Comparison of ENCODE assay signal across 14 cellular contexts in the genomic region with DNA sequence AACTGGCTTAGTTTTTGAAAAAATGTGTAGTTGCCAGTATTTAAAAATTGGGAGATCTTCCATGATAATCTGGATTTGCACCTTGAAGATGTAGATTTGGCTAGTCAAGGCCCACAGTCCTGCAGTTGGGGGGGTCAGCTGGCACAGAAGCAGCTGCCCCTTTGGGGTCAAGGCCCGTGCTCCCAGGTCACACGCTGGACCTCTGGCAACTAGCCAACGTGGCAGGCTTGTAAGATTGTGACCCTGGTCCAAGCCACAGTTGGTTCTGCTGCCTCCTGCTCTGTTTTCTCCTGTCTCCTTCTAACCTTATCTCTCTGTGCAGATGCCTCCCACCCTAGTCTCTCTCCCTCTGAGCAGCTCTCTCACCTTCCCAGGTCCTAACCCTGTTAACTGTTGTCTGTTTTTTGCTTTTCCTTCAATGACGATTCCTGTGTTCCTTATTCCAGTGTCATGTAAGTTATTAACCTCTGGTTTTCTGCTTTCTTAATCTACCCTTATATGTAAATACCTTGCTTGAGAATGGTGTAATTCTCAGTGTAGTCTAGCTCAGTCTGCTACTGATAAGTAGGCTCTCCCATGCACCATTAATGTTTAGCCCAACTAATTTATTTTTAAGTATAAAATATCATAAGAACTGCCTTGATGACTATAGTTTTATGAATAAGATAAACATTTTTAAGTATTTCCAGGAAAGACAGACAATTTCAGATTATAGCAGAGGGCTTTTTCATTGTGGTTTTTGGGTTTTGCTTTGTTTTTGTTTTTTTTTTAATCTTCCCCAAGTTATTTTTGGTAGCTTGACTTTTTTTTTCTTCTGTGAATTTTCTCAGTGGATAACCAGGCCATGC. TPM values are rescaled to one million over a fixed set of nuclear protein-coding genes. Genes with fewer than 3 reads are reported as not detected.
A peak's percentile ranks its signal among the peaks of the same experiment; 100 is the strongest.
DNase-seq lines count a peak whose midpoint lies in the region; ATAC-seq and TF ChIP-seq lines count a peak whose summit lies in the region.
"Had no signal": no experiment of that assay in that cellular context is flagged by ENCODE, and none has a peak within 500 bp of the region (broad histone marks: within the 10 kb centered on the region; RNA-seq: fewer than 3 reads in every experiment).

No MANE protein-coding gene starts in this region.

- H3K36me3 Mint-ChIP-seq in activated CD4-positive, alpha-beta memory T cell treated with anti-CD3 and anti-CD28 coated beads, Interleukin-2, amount 10 ng/mL, durations not matched to agents 7 days and 5 days (ENCODE audit: low read depth): peaks cover 43% of the 10 kb centered on the region

- no peak overlapping the region for H3K27ac ChIP-seq in right cardiac atrium (ENCODE audit: low read length)
- peak overlapping the region in 1 of 12 donors; percentile 5 for H3K27ac ChIP-seq in heart left ventricle
- peak overlapping the region in 1 of 2 donors; percentile 72 for H3K27ac ChIP-seq in aorta (ENCODE audit: low read depth in 1 of 2, low read length in 2 of 2)
- H3K27ac ChIP-seq: foreskin keratinocyte, KMS-11 had no signal

- peak overlapping the region; percentile 0 for H3K9ac ChIP-seq in iPS-15b (ENCODE audit: low read depth, low read length)
- H3K9ac ChIP-seq: KMS-11 had no signal

- peak overlapping the region; percentile 37 for H3K4me3 Mint-ChIP-seq in activated CD4-positive, alpha-beta memory T cell treated with anti-CD3 and anti-CD28 coated beads, Interleukin-2, amount 10 ng/mL, durations not matched to agents 7 days and 5 days
- H3K4me3 Mint-ChIP-seq: activated B cell treated with CpG ODN at 0.5 μM for 24 hours had no signal

- intact Hi-C loops in right cardiac atrium (cut with DNase I): loop anchor here in 2 of 4 donors (5.0 to 10.0 kb wide), 2 partner anchors 132 to 385 kb away; no protein-coding TSS in a partner anchor
- intact Hi-C loops in heart left ventricle (cut with DNase I): loop anchor here in 7 of 10 donors (2.0 to 10.0 kb wide), 6 partner anchors 100 to 385 kb away; a partner anchor contains a TSS
- intact Hi-C loops in aorta (cut with DNase I): loop anchor here (5.0 to 10.0 kb wide), 3 partner anchors 132 to 385 kb away; no protein-coding TSS in a partner anchor

- ATAC-seq in right cardiac atrium: no peak
- no peak for ATAC-seq in heart left ventricle
- ATAC-seq in aorta (ENCODE audit: low FRiP score): peak; percentile 26
- ATAC-seq in HG02840 (IDR thresholded peaks at IDR 0.05; ENCODE audit: low FRiP score, unreplicated experiment): no peak
- no peak for ATAC-seq in GM21786 (IDR thresholded peaks at IDR 0.05; ENCODE audit: unreplicated experiment)

- H3K4me1 Mint-ChIP-seq in activated CD4-positive, alpha-beta memory T cell treated with anti-CD3 and anti-CD28 coated beads, Interleukin-2, amount 10 ng/mL, durations not matched to agents 7 days and 5 days: peaks cover 75% of the 10 kb centered on the region

- peak overlapping the region; percentile 82 for H3K27ac Mint-ChIP-seq in activated CD4-positive, alpha-beta memory T cell treated with anti-CD3 and anti-CD28 coated beads, Interleukin-2, amount 10 ng/mL, durations not matched to agents 7 days and 5 days
- H3K27ac Mint-ChIP-seq: activated B cell treated with CpG ODN at 0.5 μM for 24 hours had no signal

- WGBS in right cardiac atrium: 49% methylated on average over 4 of the region's 4 CpGs
- WGBS in heart left ventricle, 4 donors: 42 to 61% (median 55%) methylated on average over 4 of the region's 4 CpGs
- 18 to 21% methylated on average over 4 of the region's 4 CpGs for WGBS in aorta, 2 donors

- CTCF ChIA-PET in activated CD4-positive, alpha-beta memory T cell treated with anti-CD3 and anti-CD28 coated beads, Interleukin-2, amount 10 ng/mL, durations not matched to agents 7 days and 5 days (lab: Charles Lee): interaction anchor here (0.6 to 12.6 kb wide), 21 partner anchors 8 to 433 kb away, joined by 3 to 233 read pairs (median 4); a partner anchor contains a TSS

- POLR2A ChIA-PET in activated CD4-positive, alpha-beta memory T cell treated with anti-CD3 and anti-CD28 coated beads, Interleukin-2, amount 10 ng/mL, durations not matched to agents 7 days and 5 days (lab: Charles Lee): interaction anchor here (0.6 to 15.3 kb wide), 12 partner anchors 8 to 382 kb away, joined by 3 to 309 read pairs (median 4); a partner anchor contains a TSS

- no peaks in the 10 kb centered on the region for H3K27me3 ChIP-seq in right cardiac atrium (ENCODE audit: control insufficient read depth, insufficient read depth)
- no peaks in the 10 kb centered on the region for H3K27me3 ChIP-seq in heart left ventricle
- H3K27me3 ChIP-seq in iPS-15b (ENCODE audit: control insufficient read depth, insufficient read depth, low read length): no peaks in the 10 kb centered on the region
- no peaks in the 10 kb centered on the region for H3K27me3 ChIP-seq in aorta (ENCODE audit: control insufficient read depth in 1 of 2, insufficient read depth in 2 of 2, low read length in 1 of 2)
- H3K27me3 ChIP-seq in MG63: no peaks in the 10 kb centered on the region
- H3K27me3 ChIP-seq: foreskin keratinocyte had no signal

- H3K4me1 ChIP-seq in right cardiac atrium (ENCODE audit: control insufficient read depth, insufficient read depth, low read length) (peaks cover 3% of the 10 kb centered on the region), heart left ventricle (peaks cover 0 to 27% (median 12%) of the 10 kb centered on the region in 12 donors), iPS-15b (ENCODE audit: control insufficient read depth, insufficient read depth, low read length) (peaks cover 3% of the 10 kb centered on the region), aorta (ENCODE audit: control insufficient read depth in 1 of 2, insufficient read depth in 2 of 2, low read length in 2 of 2) (no peaks in the 10 kb centered on the region)

- DNase-seq in right cardiac atrium (peak; percentile 24 to 63 (median 44)), heart left ventricle (no peak), aorta (no peak), MG63 (no peak)
- DNase-seq in activated CD4-positive, alpha-beta memory T cell treated with anti-CD3 and anti-CD28 coated beads, Interleukin-2, amount 10 ng/mL, durations not matched to agents 7 days and 5 days: no peak
- DNase-seq: activated B cell treated with CpG ODN at 0.5 μM for 24 hours, GOT3, NCI-H1436 treated with DMSO at 0.1 percent for 48 hours, occipital lobe had no signal

- H3K4me3 ChIP-seq in right cardiac atrium (ENCODE audit: low read length) (no peak overlapping the region), heart left ventricle (no peak overlapping the region), iPS-15b (ENCODE audit: low read depth, low read length) (no peak overlapping the region), aorta (ENCODE audit: low read length in 2 of 2) (no peak overlapping the region), MG63 (no peak overlapping the region)

- H3K36me3 ChIP-seq in heart left ventricle: peaks cover 0 to 73% (median 60%) of the 10 kb centered on the region in 9 donors
- H3K36me3 ChIP-seq in iPS-15b (ENCODE audit: control insufficient read depth, insufficient read depth, low read length): no peaks in the 10 kb centered on the region
- peaks cover 0 to 2% of the 10 kb centered on the region in 2 donors for H3K36me3 ChIP-seq in aorta (ENCODE audit: control insufficient read depth in 1 of 2, insufficient read depth in 2 of 2, low read length in 1 of 2)
- H3K36me3 ChIP-seq in MG63: peaks cover 29% of the 10 kb centered on the region

- H3K27me3 Mint-ChIP-seq in activated CD4-positive, alpha-beta memory T cell treated with anti-CD3 and anti-CD28 coated beads, Interleukin-2, amount 10 ng/mL, durations not matched to agents 7 days and 5 days: no peaks in the 10 kb centered on the region
- H3K27me3 Mint-ChIP-seq: activated B cell treated with CpG ODN at 0.5 μM for 24 hours had no signal

- H3K9me3 Mint-ChIP-seq in activated CD4-positive, alpha-beta memory T cell treated with anti-CD3 and anti-CD28 coated beads, Interleukin-2, amount 10 ng/mL, durations not matched to agents 7 days and 5 days: no peaks in the 10 kb centered on the region
- H3K9me3 Mint-ChIP-seq: activated B cell treated with CpG ODN at 0.5 μM for 24 hours had no signal

- no peak for TF ChIP-seq CTCF in heart left ventricle (IDR thresholded peaks at IDR 0.05)

- no peak for TF ChIP-seq POLR2A in heart left ventricle (IDR thresholded peaks at IDR 0.05)

- H3K9me3 ChIP-seq in right cardiac atrium (ENCODE audit: control insufficient read depth, low read length) (no peaks in the 10 kb centered on the region), heart left ventricle (no peaks in the 10 kb centered on the region), iPS-15b (ENCODE audit: control insufficient read depth, insufficient read depth, low read length) (no peaks in the 10 kb centered on the region), aorta (ENCODE audit: control insufficient read depth, low read length) (no peaks in the 10 kb centered on the region), MG63 (no peaks in the 10 kb centered on the region)

RNA-seq across cellular contexts. Expression of a gene that starts 28.0 kb away (rescaled TPM):
- 10 to 100 TPM; 24.0 to 31.5 (median 30.4) TPM for total RNA-seq in right cardiac atrium
- polyA plus RNA-seq in right cardiac atrium: 14.9 TPM
- 10 to 100 TPM; 20.3 to 41.1 (median 23.7) TPM for total RNA-seq in heart left ventricle
- polyA plus RNA-seq in heart left ventricle: 10 to 100 TPM; 13.8 to 28.5 TPM
- total RNA-seq in activated CD4-positive, alpha-beta memory T cell treated with anti-CD3 and anti-CD28 coated beads, Interleukin-2, amount 10 ng/mL, durations not matched to agents 7 days and 5 days: 10 to 100 TPM; 30.3 to 32.4 TPM
- total RNA-seq in aorta: 10 to 100 TPM; 27.1 to 28.8 TPM
- polyA plus RNA-seq in aorta: 10 to 100 TPM in 1 of 2 donors, 1 to 10 TPM in 1; 5.9 to 10.9 TPM
- total RNA-seq in MG63 (2014; rRNA removed; shearing (Covaris generic); ENCODE audit: low replicate concordance): 6.2 and 11.5 TPM in 2 replicates

RNA-seq across cellular contexts. Expression of a gene that starts 30.1 kb away (rescaled TPM):
- total RNA-seq in right cardiac atrium (100 to 1,000 TPM in 2 of 4 donors, 10 to 100 TPM in 2; 82.2 to 126 (median 101) TPM), heart left ventricle (100 to 1,000 TPM in 3 of 9 donors, 10 to 100 TPM in 6; 57.2 to 141 (median 82.4) TPM), aorta (10 to 100 TPM; 41.4 to 42.3 TPM)
- polyA plus RNA-seq in right cardiac atrium (127 TPM), heart left ventricle (100 to 1,000 TPM in 1 of 2 donors, 10 to 100 TPM in 1; 99.9 to 119 TPM), aorta (10 to 100 TPM; 46.6 to 60.1 TPM)
- 10 to 100 TPM; 24.2 to 24.7 TPM for total RNA-seq in activated CD4-positive, alpha-beta memory T cell treated with anti-CD3 and anti-CD28 coated beads, Interleukin-2, amount 10 ng/mL, durations not matched to agents 7 days and 5 days
- 64.1 and 87.2 TPM in 2 replicates for total RNA-seq in MG63 (2014; rRNA removed; shearing (Covaris generic); ENCODE audit: low replicate concordance)

Comparison
In these comparisons a context has a peak if more than half of its experiments do, and no peak if none do; other contexts are left out.
1. DNase-seq: peak in right cardiac atrium (3 of 3); none in heart left ventricle (0 of 5), activated CD4-positive, alpha-beta memory T cell treated with anti-CD3 and anti-CD28 coated beads, Interleukin-2, amount 10 ng/mL, durations not matched to agents 7 days and 5 days (single experiment), aorta (0 of 2) and MG63 (single experiment).